1 cellular context compared by ENCODE assay signal in the genomic region with DNA sequence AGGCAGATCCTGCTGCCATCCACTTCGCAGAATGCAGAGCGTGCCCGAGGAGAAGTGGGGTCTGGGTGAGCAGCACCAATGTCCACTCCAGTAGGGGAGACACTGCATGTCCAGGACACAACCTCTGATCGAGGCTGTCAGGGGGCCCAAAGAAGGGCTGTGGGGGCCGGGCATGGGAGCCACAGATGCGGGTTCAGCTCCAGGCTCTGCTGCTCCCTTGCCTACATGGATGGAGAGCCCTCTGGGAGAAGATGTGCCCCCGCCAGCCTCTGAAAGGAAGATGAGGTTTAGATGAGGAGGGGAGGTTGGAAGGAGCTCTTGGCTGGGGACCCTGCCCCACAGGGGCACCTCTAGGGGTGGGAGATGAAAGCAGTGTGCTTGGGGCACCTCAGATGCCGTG.
TF ChIP-seq lines count a peak whose summit lies in the region.

No MANE protein-coding gene starts in this region.

TF ChIP-seq in IMR-90, 13 proteins besides CTCF, POLR2A, EP300 and RAD21 (continued from another document):
- TF ChIP-seq, protein P1, sequence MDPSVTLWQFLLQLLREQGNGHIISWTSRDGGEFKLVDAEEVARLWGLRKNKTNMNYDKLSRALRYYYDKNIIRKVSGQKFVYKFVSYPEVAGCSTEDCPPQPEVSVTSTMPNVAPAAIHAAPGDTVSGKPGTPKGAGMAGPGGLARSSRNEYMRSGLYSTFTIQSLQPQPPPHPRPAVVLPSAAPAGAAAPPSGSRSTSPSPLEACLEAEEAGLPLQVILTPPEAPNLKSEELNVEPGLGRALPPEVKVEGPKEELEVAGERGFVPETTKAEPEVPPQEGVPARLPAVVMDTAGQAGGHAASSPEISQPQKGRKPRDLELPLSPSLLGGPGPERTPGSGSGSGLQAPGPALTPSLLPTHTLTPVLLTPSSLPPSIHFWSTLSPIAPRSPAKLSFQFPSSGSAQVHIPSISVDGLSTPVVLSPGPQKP (IDR thresholded peaks at IDR 0.05; ENCODE audit: borderline replicate concordance, low read depth, low read length), result no peak
- TF ChIP-seq RCOR1 (IDR thresholded peaks at IDR 0.05; ENCODE audit: insufficient replicate concordance, low read length) (no peak), BHLHE40 (IDR thresholded peaks at IDR 0.05; ENCODE audit: low read depth, low read length) (no peak)
